In the genomic region with DNA sequence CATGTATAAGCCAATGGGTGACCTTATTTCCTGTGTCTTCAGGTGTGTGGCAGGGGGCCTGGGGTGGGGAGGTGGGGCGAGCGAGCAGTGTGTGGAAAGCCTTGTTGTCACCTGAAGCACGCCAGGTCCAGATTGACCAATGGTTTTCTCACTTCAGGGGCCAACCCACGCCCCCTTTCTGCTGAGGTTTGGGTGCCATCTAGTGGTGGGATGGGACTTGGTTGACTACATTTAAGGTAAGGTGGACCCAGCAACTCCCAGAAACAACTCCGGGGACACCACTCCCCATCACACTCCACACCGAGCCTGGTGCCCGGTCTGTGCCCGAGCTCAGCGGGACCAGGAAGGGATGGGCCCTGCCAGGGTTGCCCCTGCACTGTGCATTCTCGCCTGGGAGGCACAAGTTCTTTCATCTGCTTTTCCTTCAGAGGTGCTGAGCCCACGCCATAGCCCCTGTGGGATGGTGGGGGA, we compare ENCODE assay signal across 8 cellular contexts. TPM values are rescaled to one million over a fixed set of nuclear protein-coding genes. Genes with fewer than 3 reads are reported as not detected.
A peak's percentile ranks its signal among the peaks of the same experiment; 100 is the strongest.
DNase-seq lines count a peak whose midpoint lies in the region; ATAC-seq and TF ChIP-seq lines count a peak whose summit lies in the region.

No MANE protein-coding gene starts in this region.

- intact Hi-C loops in Calu3 (cut with micrococcal nuclease; ENCODE audit: unreplicated experiment), result loop anchor here (5.0 kb wide), 1 partner anchor 456 kb away; no protein-coding TSS in a partner anchor
- intact Hi-C loops in OCI-LY7 (cut with micrococcal nuclease; ENCODE audit: unreplicated experiment), result loop anchor here (1.0 to 5.0 kb wide), 4 partner anchors 32 to 456 kb away; no protein-coding TSS in a partner anchor

- no peak for TF ChIP-seq EP300 in neural cell (conservative IDR thresholded peaks at IDR 0.05; ENCODE audit: poor library complexity, severe bottlenecking)

- H3K79me2 ChIP-seq in OCI-LY7 (ENCODE audit: insufficient read depth, low read depth, low read length) (no peaks in the 10 kb centered on the region), fibroblast of lung (ENCODE audit: control insufficient read depth, insufficient read depth, low read length) (no peaks in the 10 kb centered on the region), neural cell (replicated peaks; ENCODE audit: insufficient read depth, low read length) (no peaks in the 10 kb centered on the region)

- TF ChIP-seq CTCF in Calu3 (IDR thresholded peaks at IDR 0.05; ENCODE audit: unreplicated experiment) (peak; percentile 74), OCI-LY7 (conservative IDR thresholded peaks at IDR 0.05; ENCODE audit: low read length) (peak; percentile 85), fibroblast of lung (conservative IDR thresholded peaks at IDR 0.05 in 1 of 2, IDR thresholded peaks at IDR 0.05 in 1 of 2; ENCODE audit: low read depth in 1 of 2, low read length in 2 of 2) (peak; percentile 74 to 82), neural cell (IDR thresholded peaks at IDR 0.05; ENCODE audit: poor library complexity, severe bottlenecking) (peak; percentile 69)

- H3K27me3 ChIP-seq in fibroblast of lung (ENCODE audit: control insufficient read depth, insufficient read depth, low read length), result no peaks in the 10 kb centered on the region
- H3K27me3 ChIP-seq in neural cell (ENCODE audit: insufficient read depth, low read depth, low read length), result no peaks in the 10 kb centered on the region

- peak; percentile 76 for TF ChIP-seq RAD21 in neural cell (conservative IDR thresholded peaks at IDR 0.05)

- ATAC-seq in HG02884 (IDR thresholded peaks at IDR 0.05; ENCODE audit: unreplicated experiment), result no peak

- H3K4me1 Mint-ChIP-seq in Calu3 (ENCODE audit: low read depth, unreplicated experiment), result peaks cover 13% of the 10 kb centered on the region

- no peak overlapping the region for H3K4me3 Mint-ChIP-seq in Calu3 (ENCODE audit: low read depth, unreplicated experiment)

- no peaks in the 10 kb centered on the region for H4K20me1 ChIP-seq in OCI-LY7 (ENCODE audit: insufficient read depth, low read length)
- H4K20me1 ChIP-seq in fibroblast of lung (ENCODE audit: control insufficient read depth, extremely low read depth, insufficient read depth, low read length), result no peaks in the 10 kb centered on the region
- no peaks in the 10 kb centered on the region for H4K20me1 ChIP-seq in neural cell (ENCODE audit: insufficient read depth)

- H3K9me2 ChIP-seq in OCI-LY7 (ENCODE audit: insufficient read depth, low read length), result no peaks in the 10 kb centered on the region
- H3K9me2 ChIP-seq in neural cell (ENCODE audit: insufficient read depth, low read length), result no peaks in the 10 kb centered on the region

- POLR2A ChIA-PET in OCI-LY7 (lab: Charles Lee), result no interaction called here

- H3K4me3 ChIP-seq in OCI-LY7 (ENCODE audit: low read depth, low read length, poor library complexity, severe bottlenecking) (no peak overlapping the region), fibroblast of lung (replicated peaks in 1 of 4; ENCODE audit: control extremely low read depth in 1 of 4, insufficient read depth in 1 of 4, low read depth in 3 of 4, low read length in 4 of 4) (no peak overlapping the region), neural cell (ENCODE audit: low read length) (no peak overlapping the region)

- no peaks in the 10 kb centered on the region for H3K27me3 Mint-ChIP-seq in Calu3 (ENCODE audit: unreplicated experiment)

- H3K9ac ChIP-seq in fibroblast of lung (ENCODE audit: insufficient read depth, low read length), result no peak overlapping the region
- H3K9ac ChIP-seq in neural cell (ENCODE audit: low read length), result no peak overlapping the region

- H3K27ac ChIP-seq in OCI-LY7 (ENCODE audit: low read depth, low read length, poor library complexity, severe bottlenecking) (no peak overlapping the region), fibroblast of lung (ENCODE audit: insufficient read depth, low read length) (peak overlapping the region; percentile 34), neural cell (ENCODE audit: low read length) (no peak overlapping the region), substantia nigra (ENCODE audit: low read depth, low read length, poor library complexity, severe bottlenecking) (no peak overlapping the region)

- no peaks in the 10 kb centered on the region for H3K4me1 ChIP-seq in OCI-LY7 (ENCODE audit: insufficient read depth, low read length, poor library complexity, severe bottlenecking)
- peaks cover 8% of the 10 kb centered on the region for H3K4me1 ChIP-seq in fibroblast of lung (ENCODE audit: control insufficient read depth, extremely low read depth, insufficient read depth, low read length)

- peaks cover 19% of the 10 kb centered on the region for H3K36me3 Mint-ChIP-seq in Calu3 (ENCODE audit: insufficient read depth, unreplicated experiment)

- H3K4me2 ChIP-seq in OCI-LY7 (ENCODE audit: low read length) (no peak overlapping the region), fibroblast of lung (ENCODE audit: extremely low read depth, insufficient read depth, low read length) (peak overlapping the region; percentile 48), neural cell (ENCODE audit: low read length) (no peak overlapping the region)

- H3K9me3 ChIP-seq in OCI-LY7 (ENCODE audit: low read length) (peaks cover 4% of the 10 kb centered on the region; the same call in 1 of the 2 replicates), fibroblast of lung (ENCODE audit: control insufficient read depth, insufficient read depth, low read depth, low read length) (no peaks in the 10 kb centered on the region), neural cell (ENCODE audit: low read length) (no peaks in the 10 kb centered on the region)

- DNase-seq in Calu3 (peak; percentile 83), HuH-7 (ENCODE audit: low spot score) (peak; percentile 100), OCI-LY7 (ENCODE audit: low spot score) (peak; percentile 78), activated T-cell treated with anti-CD3 and anti-CD28 coated beads for 48 hours (ENCODE audit: low read depth) (peak; percentile 57), fibroblast of lung (ENCODE audit: low read depth in 2 of 2) (peak; percentile 68 to 82), substantia nigra (lab: John Stamatoyannopoulos, UW) (peak in 32 of 49 donors; percentile 3 to 81 (median 44))

- H3F3A ChIP-seq in neural cell (ENCODE audit: insufficient read depth, low read length, poor library complexity, severe bottlenecking), result no peaks in the 10 kb centered on the region

- no peak overlapping the region for H2AFZ ChIP-seq in OCI-LY7 (ENCODE audit: low read length)
- H2AFZ ChIP-seq in fibroblast of lung (ENCODE audit: low read length), result no peak overlapping the region
- no peak overlapping the region for H2AFZ ChIP-seq in neural cell (ENCODE audit: low read depth, low read length)

- H3K27ac Mint-ChIP-seq in Calu3 (ENCODE audit: unreplicated experiment), result no peak overlapping the region

- no peaks in the 10 kb centered on the region for H3K9me3 Mint-ChIP-seq in Calu3 (ENCODE audit: low read depth, unreplicated experiment)

- CTCF ChIA-PET in Calu3 (lab: Charles Lee), result interaction anchor here (1.2 kb wide), 1 partner anchor 14 kb away, joined by 4 read pairs; no protein-coding TSS in a partner anchor
- CTCF ChIA-PET in OCI-LY7 (lab: Charles Lee; ENCODE audit: unreplicated experiment), result no interaction called here

- peaks cover 44% of the 10 kb centered on the region for H3K36me3 ChIP-seq in OCI-LY7 (ENCODE audit: insufficient read depth, low read length)
- peaks cover 13% of the 10 kb centered on the region for H3K36me3 ChIP-seq in fibroblast of lung (ENCODE audit: control insufficient read depth, insufficient read depth, low read length)
- H3K36me3 ChIP-seq in neural cell (ENCODE audit: insufficient read depth, low read length), result peaks cover 4% of the 10 kb centered on the region

- BruUV-seq in Calu3 (replicated peaks; lab: Mats Ljungman, UMichigan) (no TSS peak), OCI-LY7 (replicated peaks; lab: Mats Ljungman, UMichigan) (no TSS peak)

TF ChIP-seq in neural cell, 6 proteins besides CTCF, POLR2A, EP300 and RAD21:
- TF ChIP-seq SMC3 (conservative IDR thresholded peaks at IDR 0.05; ENCODE audit: poor library complexity) (peak; percentile 69), POLR2AphosphoS5 (IDR thresholded peaks at IDR 0.05) (no peak), MXI1 (conservative IDR thresholded peaks at IDR 0.05; ENCODE audit: poor library complexity, severe bottlenecking) (no peak)

RNA-seq across cellular contexts. Expression of gene TPCN2, which starts 40.0 kb away (rescaled TPM):
- total RNA-seq in Calu3 (2022) (21.9 and 24.3 TPM in 2 replicates), OCI-LY7 (2022) (59.8 and 65.2 TPM in 2 replicates), fibroblast of lung (8.7 and 11.7 TPM in 2 replicates)
- 21.5 and 30.0 TPM in 2 replicates for total RNA-seq in OCI-LY7 (2014; rRNA removed; shearing (Covaris generic))
- polyA plus RNA-seq in fibroblast of lung (7.7 and 9.7 TPM in 2 replicates), neural cell (14.1 and 14.2 TPM in 2 replicates)
- polyA plus RNA-seq in fibroblast of lung (2012), result 7.1 and 9.9 TPM in 2 replicates
- polyA minus RNA-seq in fibroblast of lung (ENCODE audit: low replicate concordance) (24.2 and 31.8 TPM in 2 replicates), neural cell (7.5 and 7.9 TPM in 2 replicates)

Comparison
In these comparisons a context has a peak if more than half of its experiments do, and no peak if none do; other contexts are left out.
1. DNase-seq: peak in every context shown above with its lines; median percentile 100 in HuH-7; 83 in Calu3; 78 in OCI-LY7; 75 in fibroblast of lung; 57 in activated T-cell treated with anti-CD3 and anti-CD28 coated beads for 48 hours; 44 in substantia nigra.